In genomic region chr17:72182256-72182890, GRCh38 we compare ENCODE assay signal across 1 cellular context.
TF ChIP-seq lines count a peak whose summit lies in the region.

No MANE protein-coding gene starts in this region.

TF ChIP-seq in GM23338, 12 proteins besides CTCF, POLR2A, EP300 and RAD21 (continued from another document):
- TF ChIP-seq, protein P1, sequence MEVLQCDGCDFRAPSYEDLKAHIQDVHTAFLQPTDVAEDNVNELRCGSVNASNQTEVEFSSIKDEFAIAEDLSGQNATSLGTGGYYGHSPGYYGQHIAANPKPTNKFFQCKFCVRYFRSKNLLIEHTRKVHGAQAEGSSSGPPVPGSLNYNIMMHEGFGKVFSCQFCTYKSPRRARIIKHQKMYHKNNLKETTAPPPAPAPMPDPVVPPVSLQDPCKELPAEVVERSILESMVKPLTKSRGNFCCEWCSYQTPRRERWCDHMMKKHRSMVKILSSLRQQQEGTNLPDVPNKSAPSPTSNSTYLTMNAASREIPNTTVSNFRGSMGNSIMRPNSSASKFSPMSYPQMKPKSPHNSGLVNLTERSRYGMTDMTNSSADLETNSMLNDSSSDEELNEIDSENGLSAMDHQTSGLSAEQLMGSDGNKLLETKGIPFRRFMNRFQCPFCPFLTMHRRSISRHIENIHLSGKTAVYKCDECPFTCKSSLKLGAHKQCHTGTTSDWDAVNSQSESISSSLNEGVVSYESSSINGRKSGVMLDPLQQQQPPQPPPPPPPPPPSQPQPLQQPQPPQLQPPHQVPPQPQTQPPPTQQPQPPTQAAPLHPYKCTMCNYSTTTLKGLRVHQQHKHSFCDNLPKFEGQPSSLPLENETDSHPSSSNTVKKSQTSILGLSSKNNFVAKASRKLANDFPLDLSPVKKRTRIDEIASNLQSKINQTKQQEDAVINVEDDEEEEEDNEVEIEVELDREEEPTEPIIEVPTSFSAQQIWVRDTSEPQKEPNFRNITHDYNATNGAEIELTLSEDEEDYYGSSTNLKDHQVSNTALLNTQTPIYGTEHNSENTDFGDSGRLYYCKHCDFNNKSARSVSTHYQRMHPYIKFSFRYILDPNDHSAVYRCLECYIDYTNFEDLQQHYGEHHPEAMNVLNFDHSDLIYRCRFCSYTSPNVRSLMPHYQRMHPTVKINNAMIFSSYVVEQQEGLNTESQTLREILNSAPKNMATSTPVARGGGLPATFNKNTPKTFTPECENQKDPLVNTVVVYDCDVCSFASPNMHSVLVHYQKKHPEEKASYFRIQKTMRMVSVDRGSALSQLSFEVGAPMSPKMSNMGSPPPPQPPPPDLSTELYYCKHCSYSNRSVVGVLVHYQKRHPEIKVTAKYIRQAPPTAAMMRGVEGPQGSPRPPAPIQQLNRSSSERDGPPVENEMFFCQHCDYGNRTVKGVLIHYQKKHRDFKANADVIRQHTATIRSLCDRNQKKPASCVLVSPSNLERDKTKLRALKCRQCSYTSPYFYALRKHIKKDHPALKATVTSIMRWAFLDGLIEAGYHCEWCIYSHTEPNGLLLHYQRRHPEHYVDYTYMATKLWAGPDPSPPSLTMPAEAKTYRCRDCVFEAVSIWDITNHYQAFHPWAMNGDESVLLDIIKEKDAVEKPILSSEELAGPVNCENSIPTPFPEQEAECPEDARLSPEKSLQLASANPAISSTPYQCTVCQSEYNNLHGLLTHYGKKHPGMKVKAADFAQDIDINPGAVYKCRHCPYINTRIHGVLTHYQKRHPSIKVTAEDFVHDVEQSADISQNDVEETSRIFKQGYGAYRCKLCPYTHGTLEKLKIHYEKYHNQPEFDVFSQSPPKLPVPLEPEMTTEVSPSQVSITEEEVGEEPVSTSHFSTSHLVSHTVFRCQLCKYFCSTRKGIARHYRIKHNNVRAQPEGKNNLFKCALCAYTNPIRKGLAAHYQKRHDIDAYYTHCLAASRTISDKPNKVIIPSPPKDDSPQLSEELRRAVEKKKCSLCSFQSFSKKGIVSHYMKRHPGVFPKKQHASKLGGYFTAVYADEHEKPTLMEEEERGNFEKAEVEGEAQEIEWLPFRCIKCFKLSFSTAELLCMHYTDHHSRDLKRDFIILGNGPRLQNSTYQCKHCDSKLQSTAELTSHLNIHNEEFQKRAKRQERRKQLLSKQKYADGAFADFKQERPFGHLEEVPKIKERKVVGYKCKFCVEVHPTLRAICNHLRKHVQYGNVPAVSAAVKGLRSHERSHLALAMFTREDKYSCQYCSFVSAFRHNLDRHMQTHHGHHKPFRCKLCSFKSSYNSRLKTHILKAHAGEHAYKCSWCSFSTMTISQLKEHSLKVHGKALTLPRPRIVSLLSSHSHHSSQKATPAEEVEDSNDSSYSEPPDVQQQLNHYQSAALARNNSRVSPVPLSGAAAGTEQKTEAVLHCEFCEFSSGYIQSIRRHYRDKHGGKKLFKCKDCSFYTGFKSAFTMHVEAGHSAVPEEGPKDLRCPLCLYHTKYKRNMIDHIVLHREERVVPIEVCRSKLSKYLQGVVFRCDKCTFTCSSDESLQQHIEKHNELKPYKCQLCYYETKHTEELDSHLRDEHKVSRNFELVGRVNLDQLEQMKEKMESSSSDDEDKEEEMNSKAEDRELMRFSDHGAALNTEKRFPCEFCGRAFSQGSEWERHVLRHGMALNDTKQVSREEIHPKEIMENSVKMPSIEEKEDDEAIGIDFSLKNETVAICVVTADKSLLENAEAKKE (CRISPR knock-in tag; IDR thresholded peaks at IDR 0.05), result no peak
- TF ChIP-seq JUNB (IDR thresholded peaks at IDR 0.05; ENCODE audit: unreplicated experiment) (no peak), ZNF331 (CRISPR knock-in tag; IDR thresholded peaks at IDR 0.05; ENCODE audit: low read depth) (no peak), CREB1 (CRISPR knock-in tag; IDR thresholded peaks at IDR 0.05; ENCODE audit: low read depth) (no peak), ZNF114 (CRISPR knock-in tag; IDR thresholded peaks at IDR 0.05) (no peak), REST (IDR thresholded peaks at IDR 0.05; ENCODE audit: unreplicated experiment) (no peak), EZH2 (IDR thresholded peaks at IDR 0.05; ENCODE audit: low read depth, unreplicated experiment) (no peak), STAT1 (IDR thresholded peaks at IDR 0.05; ENCODE audit: unreplicated experiment) (no peak)
- TF ChIP-seq, protein P2, sequence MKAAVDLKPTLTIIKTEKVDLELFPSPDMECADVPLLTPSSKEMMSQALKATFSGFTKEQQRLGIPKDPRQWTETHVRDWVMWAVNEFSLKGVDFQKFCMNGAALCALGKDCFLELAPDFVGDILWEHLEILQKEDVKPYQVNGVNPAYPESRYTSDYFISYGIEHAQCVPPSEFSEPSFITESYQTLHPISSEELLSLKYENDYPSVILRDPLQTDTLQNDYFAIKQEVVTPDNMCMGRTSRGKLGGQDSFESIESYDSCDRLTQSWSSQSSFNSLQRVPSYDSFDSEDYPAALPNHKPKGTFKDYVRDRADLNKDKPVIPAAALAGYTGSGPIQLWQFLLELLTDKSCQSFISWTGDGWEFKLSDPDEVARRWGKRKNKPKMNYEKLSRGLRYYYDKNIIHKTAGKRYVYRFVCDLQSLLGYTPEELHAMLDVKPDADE (IDR thresholded peaks at IDR 0.05), result no peak
